ENCODE assay signal across 9 cellular contexts in genomic region chr11:30917859-30918478, GRCh38.
DNase-seq lines count a peak whose midpoint lies in the region; ATAC-seq and TF ChIP-seq lines count a peak whose summit lies in the region.
"Had no signal": no experiment of that assay in that cellular context is flagged by ENCODE, and none has a peak within 500 bp of the region (broad histone marks: within the 10 kb centered on the region; RNA-seq: fewer than 3 reads in every experiment).

No MANE protein-coding gene starts in this region.

- no peaks in the 10 kb centered on the region for H3K79me2 ChIP-seq in mammary epithelial cell (ENCODE audit: insufficient read depth, low read length)

- H3K27me3 ChIP-seq in mammary epithelial cell (ENCODE audit: insufficient read depth, low read length): peaks cover 4% of the 10 kb centered on the region
- H3K27me3 ChIP-seq: neutrophil had no signal

- H3K4me1 ChIP-seq in mammary epithelial cell (ENCODE audit: insufficient read depth, low read length): no peaks in the 10 kb centered on the region

- no peaks in the 10 kb centered on the region for H3K9me3 ChIP-seq in mammary epithelial cell (replicated peaks; ENCODE audit: insufficient read depth, low read length)
- H3K9me3 ChIP-seq: neutrophil had no signal

- H4K20me1 ChIP-seq in mammary epithelial cell (ENCODE audit: insufficient read depth, low read length): no peaks in the 10 kb centered on the region

- no peaks in the 10 kb centered on the region for H3K36me3 ChIP-seq in mammary epithelial cell (ENCODE audit: insufficient read depth, low read length)
- H3K36me3 ChIP-seq: neutrophil had no signal

- DNase-seq in NCI-H460 (ENCODE audit: extremely low read depth, low read depth): peak; percentile 45
- DNase-seq in mammary epithelial cell: peak; percentile 26
- DNase-seq in left lobe of liver (ENCODE audit: low spot score): no peak
- no peak for DNase-seq in posterior cingulate gyrus
- DNase-seq in activated naive CD4-positive, alpha-beta T cell treated with anti-CD3 and anti-CD28 coated beads, Interleukin-2, amount 50 U/mL, for 16 hours: no peak

- no peak overlapping the region for H2AFZ ChIP-seq in mammary epithelial cell (ENCODE audit: low read depth, low read length)

- in situ Hi-C loops in mammary epithelial cell (cut with MboI; ENCODE audit: low sequenced_read_pairs in 2 of 2): loop anchor here (10.0 to 25.0 kb wide), 3 partner anchors 563 to 1481 kb away; no protein-coding TSS in a partner anchor

- peak; percentile 48 for ATAC-seq in GM18861 (IDR thresholded peaks at IDR 0.05; ENCODE audit: unreplicated experiment)
- peak; percentile 65 for ATAC-seq in HG03280 (IDR thresholded peaks at IDR 0.05; ENCODE audit: unreplicated experiment)
- ATAC-seq in left lobe of liver: peak; percentile 76

- CTCF ChIA-PET in mammary epithelial cell (lab: Charles Lee; ENCODE audit: low non-redundant PET): interaction anchor here (0.7 kb wide), 2 partner anchors 17 to 1470 kb away, joined by 3 to 15 read pairs; no protein-coding TSS in a partner anchor

- no peak overlapping the region for H3K9ac ChIP-seq in mammary epithelial cell (ENCODE audit: insufficient read depth, low read length)

- H3K27ac ChIP-seq in C4-2B (no peak overlapping the region), mammary epithelial cell (ENCODE audit: insufficient read depth, low read depth, low read length) (no peak overlapping the region)
- H3K27ac ChIP-seq: neutrophil had no signal

- no peak overlapping the region for H3K4me3 ChIP-seq in mammary epithelial cell (replicated peaks in 1 of 3; ENCODE audit: insufficient read depth in 1 of 3, low read depth in 2 of 3, low read length in 3 of 3)

- H3K4me2 ChIP-seq in mammary epithelial cell (ENCODE audit: insufficient read depth, low read depth, low read length): no peak overlapping the region

- dilution Hi-C loops in mammary epithelial cell (cut with HindIII; ENCODE audit: low sequenced_read_pairs): loop anchor here (10.0 kb wide), 1 partner anchor 563 kb away; no protein-coding TSS in a partner anchor

- 14% methylated on average over 5 of the region's 6 CpGs for WGBS in mammary epithelial cell (ENCODE audit: low coverage, missing lambda C conversion rate)

- TF ChIP-seq CTCF in C4-2B (conservative IDR thresholded peaks at IDR 0.05) (peak; percentile 80), mammary epithelial cell (conservative IDR thresholded peaks at IDR 0.05 in 1 of 2, IDR thresholded peaks at IDR 0.05 in 1 of 2; ENCODE audit: extremely low read depth in 1 of 2, insufficient read depth in 1 of 2, low read depth in 1 of 2, low read length in 2 of 2) (peak; percentile 58 to 61)

- BruUV-seq in mammary epithelial cell (replicated peaks; lab: Mats Ljungman, UMichigan): no TSS peak

- intact Hi-C loops in mammary epithelial cell (cut with micrococcal nuclease) (loop anchor here (5.0 to 10.0 kb wide), 2 partner anchors 783 to 1471 kb away; no protein-coding TSS in a partner anchor), posterior cingulate gyrus (cut with DNase I) (loop anchor here (2.0 to 5.0 kb wide), 2 partner anchors 571 to 1485 kb away; no protein-coding TSS in a partner anchor)

Comparison
In these comparisons a context has a peak if more than half of its experiments do, and no peak if none do; other contexts are left out.
1. DNase-seq: peak in NCI-H460 (single experiment) and mammary epithelial cell (single experiment); none in left lobe of liver (single experiment), posterior cingulate gyrus (0 of 10) and activated naive CD4-positive, alpha-beta T cell treated with anti-CD3 and anti-CD28 coated beads, Interleukin-2, amount 50 U/mL, for 16 hours (single experiment).
2. Peak in every context shown above with its lines, with median percentiles within 50 percentile points of each other: ATAC-seq.